Comparison of ENCODE assay signal across 1 cellular context in genomic region chr17:82716383-82717181, GRCh38.
TF ChIP-seq lines count a peak whose summit lies in the region.

Gene FN3KRP (plus strand): TSS chr17:82716706. CDS start chr17:82716756, 50 bp downstream.

TF ChIP-seq in K562, 482 proteins besides CTCF, POLR2A, EP300 and RAD21 (continued from another document and continues in another):
- TF ChIP-seq, protein P1, sequence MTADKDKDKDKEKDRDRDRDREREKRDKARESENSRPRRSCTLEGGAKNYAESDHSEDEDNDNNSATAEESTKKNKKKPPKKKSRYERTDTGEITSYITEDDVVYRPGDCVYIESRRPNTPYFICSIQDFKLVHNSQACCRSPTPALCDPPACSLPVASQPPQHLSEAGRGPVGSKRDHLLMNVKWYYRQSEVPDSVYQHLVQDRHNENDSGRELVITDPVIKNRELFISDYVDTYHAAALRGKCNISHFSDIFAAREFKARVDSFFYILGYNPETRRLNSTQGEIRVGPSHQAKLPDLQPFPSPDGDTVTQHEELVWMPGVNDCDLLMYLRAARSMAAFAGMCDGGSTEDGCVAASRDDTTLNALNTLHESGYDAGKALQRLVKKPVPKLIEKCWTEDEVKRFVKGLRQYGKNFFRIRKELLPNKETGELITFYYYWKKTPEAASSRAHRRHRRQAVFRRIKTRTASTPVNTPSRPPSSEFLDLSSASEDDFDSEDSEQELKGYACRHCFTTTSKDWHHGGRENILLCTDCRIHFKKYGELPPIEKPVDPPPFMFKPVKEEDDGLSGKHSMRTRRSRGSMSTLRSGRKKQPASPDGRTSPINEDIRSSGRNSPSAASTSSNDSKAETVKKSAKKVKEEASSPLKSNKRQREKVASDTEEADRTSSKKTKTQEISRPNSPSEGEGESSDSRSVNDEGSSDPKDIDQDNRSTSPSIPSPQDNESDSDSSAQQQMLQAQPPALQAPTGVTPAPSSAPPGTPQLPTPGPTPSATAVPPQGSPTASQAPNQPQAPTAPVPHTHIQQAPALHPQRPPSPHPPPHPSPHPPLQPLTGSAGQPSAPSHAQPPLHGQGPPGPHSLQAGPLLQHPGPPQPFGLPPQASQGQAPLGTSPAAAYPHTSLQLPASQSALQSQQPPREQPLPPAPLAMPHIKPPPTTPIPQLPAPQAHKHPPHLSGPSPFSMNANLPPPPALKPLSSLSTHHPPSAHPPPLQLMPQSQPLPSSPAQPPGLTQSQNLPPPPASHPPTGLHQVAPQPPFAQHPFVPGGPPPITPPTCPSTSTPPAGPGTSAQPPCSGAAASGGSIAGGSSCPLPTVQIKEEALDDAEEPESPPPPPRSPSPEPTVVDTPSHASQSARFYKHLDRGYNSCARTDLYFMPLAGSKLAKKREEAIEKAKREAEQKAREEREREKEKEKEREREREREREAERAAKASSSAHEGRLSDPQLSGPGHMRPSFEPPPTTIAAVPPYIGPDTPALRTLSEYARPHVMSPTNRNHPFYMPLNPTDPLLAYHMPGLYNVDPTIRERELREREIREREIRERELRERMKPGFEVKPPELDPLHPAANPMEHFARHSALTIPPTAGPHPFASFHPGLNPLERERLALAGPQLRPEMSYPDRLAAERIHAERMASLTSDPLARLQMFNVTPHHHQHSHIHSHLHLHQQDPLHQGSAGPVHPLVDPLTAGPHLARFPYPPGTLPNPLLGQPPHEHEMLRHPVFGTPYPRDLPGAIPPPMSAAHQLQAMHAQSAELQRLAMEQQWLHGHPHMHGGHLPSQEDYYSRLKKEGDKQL (CRISPR knock-in tag; IDR thresholded peaks at IDR 0.05; ENCODE audit: borderline replicate concordance): no peak
- no peak for TF ChIP-seq NBN (IDR thresholded peaks at IDR 0.05; ENCODE audit: low read depth)
- 0 out of 2 replicates have a peak, but pooled peaks have one; percentile 2 for TF ChIP-seq CREB1 (IDR thresholded peaks at IDR 0.05)
- TF ChIP-seq CREB1 (CRISPR knock-in tag; IDR thresholded peaks at IDR 0.05): no peak; the same call in 1 of the 2 replicates
- TF ChIP-seq ZNF644 (tag; IDR thresholded peaks at IDR 0.05; ENCODE audit: low read depth): no peak
- TF ChIP-seq SMAD4 (CRISPR knock-in tag; conservative IDR thresholded peaks at IDR 0.05): peak; percentile 70
- peak; percentile 83 for TF ChIP-seq SUPT5H (IDR thresholded peaks at IDR 0.05)
- peak; percentile 25 to 87 (median 79) for TF ChIP-seq YY1 (IDR thresholded peaks at IDR 0.05; ENCODE audit: borderline replicate concordance in 1 of 3, control insufficient read depth in 1 of 3, extremely low read depth in 1 of 3, insufficient read depth in 3 of 3, insufficient read length in 1 of 3, insufficient replicate concordance in 2 of 3, low read depth in 1 of 3, low read length in 2 of 3)
- TF ChIP-seq XRCC3 (IDR thresholded peaks at IDR 0.05): no peak
- no peak for TF ChIP-seq ZNF124 (CRISPR knock-in tag; IDR thresholded peaks at IDR 0.05)
- peak; percentile 60 for TF ChIP-seq ETV1 (tag; conservative IDR thresholded peaks at IDR 0.05; ENCODE audit: low read depth)
- no peak for TF ChIP-seq SMAD1 (IDR thresholded peaks at IDR 0.05; ENCODE audit: low read depth, low read length, partially characterized antibody)
- TF ChIP-seq, protein P2, sequence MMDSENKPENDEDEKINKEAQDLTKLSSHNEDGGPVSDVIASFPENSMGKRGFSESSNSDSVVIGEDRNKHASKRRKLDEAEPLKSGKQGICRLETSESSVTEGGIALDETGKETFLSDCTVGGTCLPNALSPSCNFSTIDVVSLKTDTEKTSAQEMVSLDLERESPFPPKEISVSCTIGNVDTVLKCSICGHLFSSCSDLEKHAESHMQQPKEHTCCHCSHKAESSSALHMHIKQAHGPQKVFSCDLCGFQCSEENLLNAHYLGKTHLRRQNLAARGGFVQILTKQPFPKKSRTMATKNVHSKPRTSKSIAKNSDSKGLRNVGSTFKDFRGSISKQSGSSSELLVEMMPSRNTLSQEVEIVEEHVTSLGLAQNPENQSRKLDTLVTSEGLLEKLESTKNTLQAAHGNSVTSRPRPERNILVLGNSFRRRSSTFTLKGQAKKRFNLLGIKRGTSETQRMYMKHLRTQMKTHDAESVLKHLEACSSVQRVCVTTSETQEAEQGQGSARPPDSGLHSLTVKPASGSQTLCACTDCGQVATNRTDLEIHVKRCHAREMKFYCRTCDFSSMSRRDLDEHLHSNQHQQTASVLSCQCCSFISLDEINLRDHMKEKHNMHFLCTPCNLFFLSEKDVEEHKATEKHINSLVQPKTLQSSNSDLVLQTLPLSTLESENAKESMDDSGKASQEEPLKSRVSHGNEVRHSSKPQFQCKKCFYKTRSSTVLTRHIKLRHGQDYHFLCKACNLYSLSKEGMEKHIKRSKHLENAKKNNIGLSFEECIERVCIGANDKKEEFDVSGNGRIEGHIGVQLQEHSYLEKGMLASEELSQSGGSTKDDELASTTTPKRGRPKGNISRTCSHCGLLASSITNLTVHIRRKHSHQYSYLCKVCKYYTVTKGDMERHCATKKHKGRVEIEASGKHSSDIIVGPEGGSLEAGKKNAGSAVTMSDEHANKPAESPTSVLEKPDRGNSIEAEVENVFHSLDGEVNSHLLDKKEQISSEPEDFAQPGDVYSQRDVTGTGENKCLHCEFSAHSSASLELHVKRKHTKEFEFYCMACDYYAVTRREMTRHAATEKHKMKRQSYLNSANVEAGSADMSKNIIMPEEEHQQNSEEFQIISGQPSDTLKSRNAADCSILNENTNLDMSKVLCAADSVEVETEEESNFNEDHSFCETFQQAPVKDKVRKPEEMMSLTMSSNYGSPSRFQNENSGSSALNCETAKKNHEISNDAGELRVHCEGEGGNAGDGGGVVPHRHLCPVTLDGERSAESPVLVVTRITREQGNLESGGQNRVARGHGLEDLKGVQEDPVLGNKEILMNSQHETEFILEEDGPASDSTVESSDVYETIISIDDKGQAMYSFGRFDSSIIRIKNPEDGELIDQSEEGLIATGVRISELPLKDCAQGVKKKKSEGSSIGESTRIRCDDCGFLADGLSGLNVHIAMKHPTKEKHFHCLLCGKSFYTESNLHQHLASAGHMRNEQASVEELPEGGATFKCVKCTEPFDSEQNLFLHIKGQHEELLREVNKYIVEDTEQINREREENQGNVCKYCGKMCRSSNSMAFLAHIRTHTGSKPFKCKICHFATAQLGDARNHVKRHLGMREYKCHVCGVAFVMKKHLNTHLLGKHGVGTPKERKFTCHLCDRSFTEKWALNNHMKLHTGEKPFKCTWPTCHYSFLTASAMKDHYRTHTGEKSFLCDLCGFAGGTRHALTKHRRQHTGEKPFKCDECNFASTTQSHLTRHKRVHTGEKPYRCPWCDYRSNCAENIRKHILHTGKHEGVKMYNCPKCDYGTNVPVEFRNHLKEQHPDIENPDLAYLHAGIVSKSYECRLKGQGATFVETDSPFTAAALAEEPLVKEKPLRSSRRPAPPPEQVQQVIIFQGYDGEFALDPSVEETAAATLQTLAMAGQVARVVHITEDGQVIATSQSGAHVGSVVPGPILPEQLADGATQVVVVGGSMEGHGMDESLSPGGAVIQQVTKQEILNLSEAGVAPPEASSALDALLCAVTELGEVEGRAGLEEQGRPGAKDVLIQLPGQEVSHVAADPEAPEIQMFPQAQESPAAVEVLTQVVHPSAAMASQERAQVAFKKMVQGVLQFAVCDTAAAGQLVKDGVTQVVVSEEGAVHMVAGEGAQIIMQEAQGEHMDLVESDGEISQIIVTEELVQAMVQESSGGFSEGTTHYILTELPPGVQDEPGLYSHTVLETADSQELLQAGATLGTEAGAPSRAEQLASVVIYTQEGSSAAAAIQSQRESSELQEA (IDR thresholded peaks at IDR 0.05; ENCODE audit: low read depth): peak; percentile 88
- TF ChIP-seq ZNF239 (CRISPR knock-in tag; IDR thresholded peaks at IDR 0.05): no peak
- peak; percentile 73; the same call in 1 of the 2 replicates for TF ChIP-seq PHF8 (IDR thresholded peaks at IDR 0.05; ENCODE audit: borderline replicate concordance, low read length)
- no peak for TF ChIP-seq ZNF589 (CRISPR knock-in tag; IDR thresholded peaks at IDR 0.05; ENCODE audit: low read depth)
- TF ChIP-seq, protein P3, sequence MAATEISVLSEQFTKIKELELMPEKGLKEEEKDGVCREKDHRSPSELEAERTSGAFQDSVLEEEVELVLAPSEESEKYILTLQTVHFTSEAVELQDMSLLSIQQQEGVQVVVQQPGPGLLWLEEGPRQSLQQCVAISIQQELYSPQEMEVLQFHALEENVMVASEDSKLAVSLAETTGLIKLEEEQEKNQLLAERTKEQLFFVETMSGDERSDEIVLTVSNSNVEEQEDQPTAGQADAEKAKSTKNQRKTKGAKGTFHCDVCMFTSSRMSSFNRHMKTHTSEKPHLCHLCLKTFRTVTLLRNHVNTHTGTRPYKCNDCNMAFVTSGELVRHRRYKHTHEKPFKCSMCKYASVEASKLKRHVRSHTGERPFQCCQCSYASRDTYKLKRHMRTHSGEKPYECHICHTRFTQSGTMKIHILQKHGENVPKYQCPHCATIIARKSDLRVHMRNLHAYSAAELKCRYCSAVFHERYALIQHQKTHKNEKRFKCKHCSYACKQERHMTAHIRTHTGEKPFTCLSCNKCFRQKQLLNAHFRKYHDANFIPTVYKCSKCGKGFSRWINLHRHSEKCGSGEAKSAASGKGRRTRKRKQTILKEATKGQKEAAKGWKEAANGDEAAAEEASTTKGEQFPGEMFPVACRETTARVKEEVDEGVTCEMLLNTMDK (IDR thresholded peaks at IDR 0.05; ENCODE audit: borderline replicate concordance, insufficient read depth, low read depth, low read length, poor library complexity, severe bottlenecking): no peak
- TF ChIP-seq ZFX (CRISPR knock-in tag; IDR thresholded peaks at IDR 0.05): peak; percentile 61
- TF ChIP-seq SMAD3 (CRISPR knock-in tag; conservative IDR thresholded peaks at IDR 0.05): no peak
- TF ChIP-seq SMAD2 (IDR thresholded peaks at IDR 0.05; ENCODE audit: low read depth, low read length): no peak
- TF ChIP-seq GATA2 (CRISPR knock-in tag; IDR thresholded peaks at IDR 0.05): no peak
- peak; percentile 74; the same call in 1 of the 2 replicates for TF ChIP-seq POLR2AphosphoS5 (IDR thresholded peaks at IDR 0.05; ENCODE audit: control insufficient read depth, insufficient read depth, low read depth, low read length)
- no peak for TF ChIP-seq SRSF1 (IDR thresholded peaks at IDR 0.05; ENCODE audit: low read depth, low read length)
- TF ChIP-seq VEZF1 (CRISPR knock-in tag; IDR thresholded peaks at IDR 0.05): peak; percentile 94
- no peak for TF ChIP-seq NUFIP1 (IDR thresholded peaks at IDR 0.05; ENCODE audit: partially characterized antibody)
- no peak for TF ChIP-seq NR2C2 (CRISPR knock-in tag; IDR thresholded peaks at IDR 0.05)
- 0 out of 2 replicates have a peak, but pooled peaks have one; percentile 12 for TF ChIP-seq NR2C2 (tag; IDR thresholded peaks at IDR 0.05)
- peak; percentile 41; the same call in 1 of the 2 replicates for TF ChIP-seq E2F1 (CRISPR knock-in tag; IDR thresholded peaks at IDR 0.05)
- TF ChIP-seq THAP12 (CRISPR knock-in tag; IDR thresholded peaks at IDR 0.05): no peak
- TF ChIP-seq RBBP5 (IDR thresholded peaks at IDR 0.05; ENCODE audit: borderline replicate concordance, insufficient read depth, low read length, poor library complexity, severe bottlenecking): peak; percentile 84
- TF ChIP-seq ERF (CRISPR knock-in tag; IDR thresholded peaks at IDR 0.05): no peak
- TF ChIP-seq HIVEP1 (CRISPR knock-in tag; IDR thresholded peaks at IDR 0.05): no peak
- peak; percentile 67 for TF ChIP-seq POLR2B (IDR thresholded peaks at IDR 0.05; ENCODE audit: low read depth, partially characterized antibody)
- no peak for TF ChIP-seq ZNF584 (CRISPR knock-in tag; IDR thresholded peaks at IDR 0.05; ENCODE audit: low read depth)
- 0 out of 2 replicates have a peak, but pooled peaks have one; percentile 35 for TF ChIP-seq E2F5 (CRISPR knock-in tag; IDR thresholded peaks at IDR 0.05)
- TF ChIP-seq, protein P4, sequence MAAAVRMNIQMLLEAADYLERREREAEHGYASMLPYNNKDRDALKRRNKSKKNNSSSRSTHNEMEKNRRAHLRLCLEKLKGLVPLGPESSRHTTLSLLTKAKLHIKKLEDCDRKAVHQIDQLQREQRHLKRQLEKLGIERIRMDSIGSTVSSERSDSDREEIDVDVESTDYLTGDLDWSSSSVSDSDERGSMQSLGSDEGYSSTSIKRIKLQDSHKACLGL (CRISPR knock-in tag; IDR thresholded peaks at IDR 0.05; ENCODE audit: borderline replicate concordance, poor library complexity, severe bottlenecking): no peak
- peak; percentile 73 for TF ChIP-seq TAF1 (IDR thresholded peaks at IDR 0.05; ENCODE audit: control insufficient read depth, extremely low read depth, insufficient read depth, low read length, severe bottlenecking)
- no peak for TF ChIP-seq U2AF1 (optimal IDR thresholded peaks at IDR 0.05; ENCODE audit: low read depth, low read length)
